ENCODE assay signal across 1 cellular context in genomic region chr2:140734992-140735391, GRCh38.
TF ChIP-seq lines count a peak whose summit lies in the region.

No MANE protein-coding gene starts in this region.

TF ChIP-seq in HepG2, 621 proteins besides CTCF, POLR2A, EP300 and RAD21 (continued from another document):
- TF ChIP-seq ZBTB7B (CRISPR knock-in tag; IDR thresholded peaks at IDR 0.05) = no peak
- no peak for TF ChIP-seq SIN3B (IDR thresholded peaks at IDR 0.05; ENCODE audit: low read length)
